ENCODE assay signal across 8 cellular contexts in the genomic region with DNA sequence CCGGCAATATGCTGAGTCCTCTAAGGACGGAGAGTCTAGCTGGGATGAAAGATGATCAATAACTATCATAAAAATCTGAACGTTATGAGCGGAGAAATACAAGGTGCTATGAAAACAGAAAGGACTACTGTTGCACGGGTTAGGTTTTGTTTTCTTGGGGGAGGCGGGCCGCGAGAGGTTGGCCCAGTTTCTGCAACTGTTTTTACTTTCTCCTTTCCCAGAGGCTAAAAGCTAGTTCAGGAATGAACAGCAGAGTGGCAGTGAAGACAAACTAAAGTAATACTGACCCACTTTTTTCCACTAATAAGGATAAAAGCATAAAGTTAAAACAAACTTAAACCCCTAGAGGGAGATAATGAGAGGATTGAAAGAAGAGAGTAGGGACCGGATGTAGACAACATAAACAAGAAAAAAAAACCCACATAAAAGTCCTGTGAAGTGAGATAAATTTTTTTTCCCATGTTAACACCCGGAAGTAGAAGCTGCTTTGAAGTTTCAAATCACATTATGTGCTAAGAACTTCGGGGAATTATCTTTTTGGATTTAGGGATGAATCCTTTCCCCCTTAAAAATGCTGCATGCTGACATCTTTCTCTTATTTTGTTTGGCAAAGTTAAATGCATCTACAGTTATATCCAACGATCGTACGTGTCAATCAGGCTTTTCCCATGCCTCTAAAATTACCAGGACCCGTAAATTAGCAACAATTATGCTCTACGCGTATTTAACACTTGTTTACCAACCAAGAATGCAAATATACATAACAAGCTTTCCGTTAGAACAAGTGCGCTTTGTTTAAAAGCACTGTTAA. TPM values are rescaled to one million over a fixed set of nuclear protein-coding genes. Genes with fewer than 3 reads are reported as not detected.
DNase-seq lines count a peak whose midpoint lies in the region; ATAC-seq and TF ChIP-seq lines count a peak whose summit lies in the region.

No MANE protein-coding gene starts in this region.

- 2 to 5% (median 3%) methylated on average over 19 of the region's 19 CpGs for WGBS in ovary, 3 donors

- intact Hi-C loops in ovary (cut with DNase I) = loop anchor here in 2 of 4 donors (10.0 kb wide), 2 partner anchors 176 to 186 kb away; no protein-coding TSS in a partner anchor

- no peaks in the 10 kb centered on the region for H3K9me3 ChIP-seq in BLaER1
- no peaks in the 10 kb centered on the region for H3K9me3 ChIP-seq in OCI-LY3 (ENCODE audit: insufficient read depth, low read length)
- H3K9me3 ChIP-seq in ovary = no peaks in the 10 kb centered on the region

- H3K4me3 ChIP-seq in BLaER1 = peak overlapping the region; percentile 94
- H3K4me3 ChIP-seq in OCI-LY3 (ENCODE audit: low read length) = peak overlapping the region; percentile 95
- peak overlapping the region; percentile 94 for H3K4me3 ChIP-seq in ovary

- TF ChIP-seq CTCF in OCI-LY3 (IDR thresholded peaks at IDR 0.05; ENCODE audit: low read depth, low read length) (peak; percentile 57), ovary (IDR thresholded peaks at IDR 0.05) (peak in 1 of 3 donors; percentile 59)

- TF ChIP-seq POLR2A in ovary (IDR thresholded peaks at IDR 0.05) = no peak

- H3K27me3 ChIP-seq in BLaER1 (no peaks in the 10 kb centered on the region), OCI-LY3 (ENCODE audit: low read depth, low read length) (no peaks in the 10 kb centered on the region), ovary (no peaks in the 10 kb centered on the region)

- DNase-seq in activated naive CD4-positive, alpha-beta T cell treated with anti-CD3 and anti-CD28 coated beads, Interleukin-2, amount 50 U/mL, for 16 hours = peak; percentile 29
- DNase-seq in germinal center (ENCODE audit: low spot score) (peak; percentile 69), ovary (peak in 3 of 5 donors; percentile 31 to 45 (median 36)), HK-2 (ENCODE audit: unreplicated experiment) (no peak)

- H3K36me3 ChIP-seq in BLaER1 (no peaks in the 10 kb centered on the region), OCI-LY3 (replicated peaks; ENCODE audit: low read depth, low read length) (no peaks in the 10 kb centered on the region), ovary (no peaks in the 10 kb centered on the region)

- peaks cover 34% of the 10 kb centered on the region for H3K79me2 ChIP-seq in OCI-LY3 (ENCODE audit: low read length)

- TF ChIP-seq EP300 in ovary (IDR thresholded peaks at IDR 0.05) = no peak

- H3K4me1 ChIP-seq in BLaER1 (peaks cover 42% of the 10 kb centered on the region), OCI-LY3 (ENCODE audit: low read length) (peaks cover 32% of the 10 kb centered on the region), ovary (ENCODE audit: insufficient read depth) (no peaks in the 10 kb centered on the region)

- H4K20me1 ChIP-seq in BLaER1 (peaks cover 32% of the 10 kb centered on the region), OCI-LY3 (ENCODE audit: insufficient read depth, low read length) (peaks cover 19% of the 10 kb centered on the region)

- peak overlapping the region; percentile 100 for H2AFZ ChIP-seq in OCI-LY3 (ENCODE audit: low read depth, low read length)

- ATAC-seq in GM18867 (IDR thresholded peaks at IDR 0.05; ENCODE audit: unreplicated experiment) = peak; percentile 31
- ATAC-seq in HG03460 (IDR thresholded peaks at IDR 0.05; ENCODE audit: unreplicated experiment) = peak; percentile 19

- H3K27ac ChIP-seq in BLaER1 (peak overlapping the region; percentile 65), OCI-LY3 (ENCODE audit: low read length) (peak overlapping the region; percentile 52), ovary (peak overlapping the region; percentile 49 to 96)

- H3K4me2 ChIP-seq in BLaER1 (peak overlapping the region; percentile 95), OCI-LY3 (ENCODE audit: low read length) (peak overlapping the region; percentile 97)

- H3K9ac ChIP-seq in BLaER1 (peak overlapping the region; percentile 79), OCI-LY3 (ENCODE audit: low read length) (peak overlapping the region; percentile 78)

RNA-seq across cellular contexts. Expression of a gene that starts 1.0 kb away (rescaled TPM):
- total RNA-seq in ovary = 10 to 100 TPM; 28.0 to 59.2 (median 31.4) TPM
- 10 to 100 TPM; 13.8 to 23.0 TPM for polyA plus RNA-seq in ovary
